ENCODE assay signal across 13 cellular contexts in the genomic region with DNA sequence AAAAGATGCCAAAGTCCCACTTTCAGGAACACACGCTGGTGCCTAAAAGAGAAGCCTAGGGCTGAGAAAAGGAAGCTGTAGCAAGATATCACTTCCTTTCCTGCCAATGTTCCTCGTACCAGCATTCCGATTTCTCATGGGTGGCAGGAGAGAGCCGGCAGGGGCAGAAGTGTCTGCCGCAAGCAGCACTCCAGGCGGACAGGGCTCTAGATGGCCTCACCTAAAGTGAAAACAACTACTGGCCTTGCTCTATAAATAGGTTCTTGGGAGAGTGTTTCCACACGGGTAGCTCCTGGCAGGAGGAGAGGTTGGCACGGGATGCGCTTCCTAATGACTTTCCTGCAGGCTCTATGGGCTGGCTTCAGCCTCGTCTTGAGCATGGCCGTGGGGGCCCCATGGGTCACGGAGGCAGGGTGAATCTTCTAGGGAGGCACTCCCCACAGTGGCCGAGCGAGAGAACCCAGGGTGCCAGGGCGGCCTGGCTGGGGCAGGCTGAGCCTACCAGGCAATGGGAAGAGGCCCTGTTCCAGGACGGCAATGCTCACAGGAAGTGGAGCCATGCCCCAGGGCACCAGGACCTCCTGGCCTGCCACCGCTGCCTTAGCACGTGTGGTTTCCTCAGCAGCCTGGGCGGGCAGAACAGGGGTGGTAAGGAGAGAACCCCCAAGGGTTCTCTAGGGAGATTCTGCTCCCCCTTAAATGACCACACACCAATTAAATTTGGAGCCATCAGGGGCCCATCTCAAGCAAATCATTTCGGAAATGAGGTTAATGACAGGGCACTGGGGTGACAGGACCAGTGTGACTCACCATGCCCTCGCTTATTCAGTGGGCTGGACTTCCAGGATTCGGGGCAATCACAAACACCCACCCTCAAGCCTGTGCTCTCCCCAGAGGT. TPM values are rescaled to one million over a fixed set of nuclear protein-coding genes. Genes with fewer than 3 reads are reported as not detected.
DNase-seq lines count a peak whose midpoint lies in the region; ATAC-seq and TF ChIP-seq lines count a peak whose summit lies in the region.
"Had no signal": no experiment of that assay in that cellular context is flagged by ENCODE, and none has a peak within 500 bp of the region (broad histone marks: within the 10 kb centered on the region; RNA-seq: fewer than 3 reads in every experiment).

No MANE protein-coding gene starts in this region.

- H3K4me3 ChIP-seq in esophagus muscularis mucosa (no peak overlapping the region), uterus (no peak overlapping the region), prostate gland (no peak overlapping the region)
- H3K4me3 ChIP-seq: Peyer's patch, tibial nerve had no signal

- TF ChIP-seq CTCF in esophagus muscularis mucosa (IDR thresholded peaks at IDR 0.05), result peak; percentile 12 to 20 (median 13)
- no peak for TF ChIP-seq CTCF in nephron progenitor cell (IDR thresholded peaks at IDR 0.05)
- peak in 1 of 4 experiments; percentile 5 for TF ChIP-seq CTCF in uterus (IDR thresholded peaks at IDR 0.05)
- TF ChIP-seq CTCF in prostate gland (IDR thresholded peaks at IDR 0.05), result no peak

- intact Hi-C loops in esophagus muscularis mucosa (cut with DNase I), result no loop called here
- intact Hi-C loops in uterus (cut with DNase I; ENCODE audit: low total_unique reads), result no loop called here
- intact Hi-C loops in prostate gland (cut with DNase I), result loop anchor here (5.0 kb wide), 1 partner anchor 51 kb away; no protein-coding TSS in a partner anchor

- H3K36me3 Mint-ChIP-seq in activated T-cell treated with anti-CD3 and anti-CD28 coated beads, Interleukin-2, amount 50 U/mL, for 4 hours (ENCODE audit: insufficient read depth), result no peaks in the 10 kb centered on the region
- no peaks in the 10 kb centered on the region for H3K36me3 Mint-ChIP-seq in nephron progenitor cell (ENCODE audit: low read depth)
- H3K36me3 Mint-ChIP-seq: naive B cell had no signal

- no peaks in the 10 kb centered on the region for H3K36me3 ChIP-seq in esophagus muscularis mucosa
- no peaks in the 10 kb centered on the region for H3K36me3 ChIP-seq in uterus
- H3K36me3 ChIP-seq in prostate gland, result no peaks in the 10 kb centered on the region
- H3K36me3 ChIP-seq: Peyer's patch, tibial nerve had no signal

- ATAC-seq in activated T-cell treated with anti-CD3 and anti-CD28 coated beads, Interleukin-2, amount 50 U/mL, for 4 hours, result peak; percentile 23 to 36
- no peak for ATAC-seq in HG02938 (IDR thresholded peaks at IDR 0.05; ENCODE audit: unreplicated experiment)
- ATAC-seq: activated CD4-positive, CD25-positive, alpha-beta regulatory T cell treated with anti-CD3 and anti-CD28 coated beads, Interleukin-2, amount 50 U/mL, for 24 hours had no signal

- 50% methylated on average over 12 of the region's 22 CpGs for WGBS in esophagus muscularis mucosa
- WGBS in prostate gland, result 68% methylated on average over 22 of the region's 22 CpGs

- TF ChIP-seq EP300 in esophagus muscularis mucosa (IDR thresholded peaks at IDR 0.05), result no peak

- H3K9me3 ChIP-seq in esophagus muscularis mucosa (no peaks in the 10 kb centered on the region), uterus (no peaks in the 10 kb centered on the region), prostate gland (no peaks in the 10 kb centered on the region)
- H3K9me3 ChIP-seq: Peyer's patch, tibial nerve had no signal

- H3K4me3 Mint-ChIP-seq in activated T-cell treated with anti-CD3 and anti-CD28 coated beads, Interleukin-2, amount 50 U/mL, for 4 hours, result no peak overlapping the region
- no peak overlapping the region for H3K4me3 Mint-ChIP-seq in nephron progenitor cell
- H3K4me3 Mint-ChIP-seq: naive B cell had no signal

- no peaks in the 10 kb centered on the region for H3K27me3 ChIP-seq in esophagus muscularis mucosa
- no peaks in the 10 kb centered on the region for H3K27me3 ChIP-seq in uterus
- H3K27me3 ChIP-seq in prostate gland (replicated peaks; ENCODE audit: insufficient read depth), result no peaks in the 10 kb centered on the region
- H3K27me3 ChIP-seq: Peyer's patch, tibial nerve had no signal

- no peaks in the 10 kb centered on the region for H3K27me3 Mint-ChIP-seq in activated T-cell treated with anti-CD3 and anti-CD28 coated beads, Interleukin-2, amount 50 U/mL, for 4 hours (ENCODE audit: low read depth)
- peaks cover 10% of the 10 kb centered on the region for H3K27me3 Mint-ChIP-seq in nephron progenitor cell (ENCODE audit: low read depth, poor library complexity)
- H3K27me3 Mint-ChIP-seq: naive B cell had no signal

- H3K4me1 ChIP-seq in esophagus muscularis mucosa, result peaks cover 21 to 23% (median 22%) of the 10 kb centered on the region in 4 donors
- H3K4me1 ChIP-seq in uterus, result no peaks in the 10 kb centered on the region
- no peaks in the 10 kb centered on the region for H3K4me1 ChIP-seq in prostate gland (replicated peaks)

- TF ChIP-seq POLR2A in esophagus muscularis mucosa (IDR thresholded peaks at IDR 0.05; ENCODE audit: low read depth), result no peak
- TF ChIP-seq POLR2A in uterus (IDR thresholded peaks at IDR 0.05), result peak in 1 of 2 donors; percentile 47
- no peak for TF ChIP-seq POLR2A in prostate gland (IDR thresholded peaks at IDR 0.05)

- DNase-seq in activated T-cell treated with anti-CD3 and anti-CD28 coated beads, Interleukin-2, amount 50 U/mL, for 4 hours, result no peak
- DNase-seq in activated T-cell treated with anti-CD3 and anti-CD28 coated beads, Interleukin-2, amount 50 U/mL, for 1 hour, result no peak
- DNase-seq in esophagus muscularis mucosa (ENCODE audit: extremely low spot score), result peak; percentile 93
- DNase-seq in nephron progenitor cell, result no peak
- peak; percentile 52 to 69 for DNase-seq in uterus
- no peak for DNase-seq in NCI-H1694 (lab: John Stamatoyannopoulos, UW)
- DNase-seq in prostate gland (ENCODE audit: low spot score), result no peak
- DNase-seq: activated gamma-delta T cell, naive B cell, Peyer's patch had no signal

- peak overlapping the region; percentile 69 for H3K27ac Mint-ChIP-seq in nephron progenitor cell

- H3K27ac ChIP-seq in esophagus muscularis mucosa (replicated peaks in 1 of 4) (peak overlapping the region; percentile 72 to 84 (median 79)), uterus (peak overlapping the region; percentile 59 to 74), prostate gland (no peak overlapping the region)

- no peaks in the 10 kb centered on the region for H3K4me1 Mint-ChIP-seq in activated T-cell treated with anti-CD3 and anti-CD28 coated beads, Interleukin-2, amount 50 U/mL, for 4 hours (ENCODE audit: low read depth)
- H3K4me1 Mint-ChIP-seq in nephron progenitor cell, result peaks cover 55% of the 10 kb centered on the region
- H3K4me1 Mint-ChIP-seq: naive B cell had no signal

- no peaks in the 10 kb centered on the region for H3K9me3 Mint-ChIP-seq in activated T-cell treated with anti-CD3 and anti-CD28 coated beads, Interleukin-2, amount 50 U/mL, for 4 hours
- H3K9me3 Mint-ChIP-seq in nephron progenitor cell, result no peaks in the 10 kb centered on the region
- H3K9me3 Mint-ChIP-seq: naive B cell had no signal

RNA-seq across cellular contexts. Expression of a gene that starts 14.6 kb away (rescaled TPM):
- 10 to 100 TPM; 33.4 to 43.6 (median 38.1) TPM for total RNA-seq in activated T-cell treated with anti-CD3 and anti-CD28 coated beads, Interleukin-2, amount 50 U/mL, for 4 hours
- total RNA-seq in esophagus muscularis mucosa (10 to 100 TPM in 3 of 4 donors, 1 to 10 TPM in 1; 10.0 to 23.5 (median 15.9) TPM), uterus (10 to 100 TPM in 3 of 4 donors, 1 to 10 TPM in 1; 5.6 to 39.1 (median 12.3) TPM), prostate gland (10 to 100 TPM in 1 of 2 donors, 1 to 10 TPM in 1; 9.1 to 34.0 TPM)

Comparison
In these comparisons a context has a peak if more than half of its experiments do, and no peak if none do; other contexts are left out.
1. DNase-seq: peak in esophagus muscularis mucosa (single experiment) and uterus (2 of 2); none in activated T-cell treated with anti-CD3 and anti-CD28 coated beads, Interleukin-2, amount 50 U/mL, for 4 hours (single experiment), activated T-cell treated with anti-CD3 and anti-CD28 coated beads, Interleukin-2, amount 50 U/mL, for 1 hour (single experiment), nephron progenitor cell (single experiment), NCI-H1694 (single experiment) and prostate gland (single experiment).
2. H3K27ac ChIP-seq: peak in esophagus muscularis mucosa (4 of 4) and uterus (2 of 2); none in prostate gland (0 of 2).
3. CTCF ChIP-seq: peak in esophagus muscularis mucosa (3 of 3); none in nephron progenitor cell (single experiment) and prostate gland (0 of 4).